Comparison of ENCODE assay signal across 9 cellular contexts in genomic region chr7:128361463-128362441, GRCh38. TPM values are rescaled to one million over a fixed set of nuclear protein-coding genes. Genes with fewer than 3 reads are reported as not detected.
DNase-seq lines count a peak whose midpoint lies in the region; ATAC-seq and TF ChIP-seq lines count a peak whose summit lies in the region.
"Had no signal": no experiment of that assay in that cellular context is flagged by ENCODE, and none has a peak within 500 bp of the region (broad histone marks: within the 10 kb centered on the region; RNA-seq: fewer than 3 reads in every experiment).

PRRT4 (minus strand) TSS chr7:128361690.

- DNase-seq in activated T-cell treated with anti-CD3 and anti-CD28 coated beads for 1 hour (ENCODE audit: low read depth) (peak; percentile 32), activated T-cell treated with anti-CD3 and anti-CD28 coated beads for 4 hours (no peak), NOMO-1 (lab: John Stamatoyannopoulos, UW; ENCODE audit: unreplicated experiment in 2 of 2) (peak; percentile 44 to 49), foreskin keratinocyte (no peak), NCI-H1436 (lab: John Stamatoyannopoulos, UW) (no peak)

- H3K4me1 Mint-ChIP-seq in activated T-helper 17 cell treated with anti-CD3 and anti-CD28 coated beads, Interleukin-2, amount 50 U/mL, for 72 hours: peaks cover 20% of the 10 kb centered on the region

- peak within 1 kb of the TSS; percentile 1 for H3K27ac Mint-ChIP-seq in activated T-helper 17 cell treated with anti-CD3 and anti-CD28 coated beads, Interleukin-2, amount 50 U/mL, for 72 hours

- H3K36me3 ChIP-seq in neuron (ENCODE audit: insufficient read depth, low read length): no peaks in the 10 kb centered on the region

- H3K4me1 ChIP-seq in foreskin keratinocyte (peaks cover 4% of the 10 kb centered on the region), neuron (ENCODE audit: insufficient read depth, low read length) (peaks cover 20% of the 10 kb centered on the region)

- H3K36me3 Mint-ChIP-seq in activated T-helper 17 cell treated with anti-CD3 and anti-CD28 coated beads, Interleukin-2, amount 50 U/mL, for 72 hours (ENCODE audit: low read depth): no peaks in the 10 kb centered on the region

- H3K4me3 ChIP-seq in neuron (ENCODE audit: low read length): peak within 1 kb of the TSS; percentile 49

- H2AFZ ChIP-seq in neuron (ENCODE audit: low read depth, low read length): peak within 1 kb of the TSS; percentile 48

- H3K27me3 ChIP-seq in foreskin keratinocyte: peaks cover 66% of the 10 kb centered on the region
- H3K27me3 ChIP-seq in neuron (ENCODE audit: insufficient read depth, low read length): peaks cover 67% of the 10 kb centered on the region

- ATAC-seq in activated T-helper 17 cell treated with anti-CD3 and anti-CD28 coated beads, Interleukin-2, amount 50 U/mL, for 72 hours (replicated peaks): peak; percentile 55
- ATAC-seq in foreskin keratinocyte: peak; percentile 55
- ATAC-seq in HG03045 (IDR thresholded peaks at IDR 0.05; ENCODE audit: unreplicated experiment): no peak

- H3K27ac ChIP-seq in foreskin keratinocyte: no peak within 1 kb of the TSS
- H3K27ac ChIP-seq: epithelial cell of prostate had no signal

- TF ChIP-seq CTCF in foreskin keratinocyte (conservative IDR thresholded peaks at IDR 0.05): peak; percentile 4

- H3K27me3 Mint-ChIP-seq in activated T-helper 17 cell treated with anti-CD3 and anti-CD28 coated beads, Interleukin-2, amount 50 U/mL, for 72 hours: peaks cover 34% of the 10 kb centered on the region

- no peaks in the 10 kb centered on the region for H3K9me3 ChIP-seq in neuron (ENCODE audit: low read length)

- H3K9me3 Mint-ChIP-seq in activated T-helper 17 cell treated with anti-CD3 and anti-CD28 coated beads, Interleukin-2, amount 50 U/mL, for 72 hours: no peaks in the 10 kb centered on the region

- peak within 1 kb of the TSS; percentile 78 for H3K4me3 Mint-ChIP-seq in activated T-helper 17 cell treated with anti-CD3 and anti-CD28 coated beads, Interleukin-2, amount 50 U/mL, for 72 hours

RNA-seq across cellular contexts. Expression of gene PRRT4, which starts in this region (rescaled TPM):
- total RNA-seq in activated T-helper 17 cell treated with anti-CD3 and anti-CD28 coated beads, Interleukin-2, amount 50 U/mL, for 72 hours: under 1 TPM; 0.13 to 0.45 TPM
- total RNA-seq in foreskin keratinocyte: 0.17 and 0.28 TPM in 2 replicates
- 0.04 and 0.29 TPM in 2 replicates for polyA plus RNA-seq in foreskin keratinocyte

Comparison
In these comparisons a context has a peak if more than half of its experiments do, and no peak if none do; other contexts are left out.
1. DNase-seq: peak in activated T-cell treated with anti-CD3 and anti-CD28 coated beads for 1 hour (single experiment) and NOMO-1 (2 of 2); none in activated T-cell treated with anti-CD3 and anti-CD28 coated beads for 4 hours (single experiment), foreskin keratinocyte (0 of 2) and NCI-H1436 (single experiment).
2. Peak in ATAC-seq in activated T-helper 17 cell treated with anti-CD3 and anti-CD28 coated beads, Interleukin-2, amount 50 U/mL, for 72 hours; RNA of the gene not detected or under 1 TPM.
3. Peak in ATAC-seq in foreskin keratinocyte; RNA of the gene not detected or under 1 TPM.